ENCODE assay signal across 8 cellular contexts in the genomic region with DNA sequence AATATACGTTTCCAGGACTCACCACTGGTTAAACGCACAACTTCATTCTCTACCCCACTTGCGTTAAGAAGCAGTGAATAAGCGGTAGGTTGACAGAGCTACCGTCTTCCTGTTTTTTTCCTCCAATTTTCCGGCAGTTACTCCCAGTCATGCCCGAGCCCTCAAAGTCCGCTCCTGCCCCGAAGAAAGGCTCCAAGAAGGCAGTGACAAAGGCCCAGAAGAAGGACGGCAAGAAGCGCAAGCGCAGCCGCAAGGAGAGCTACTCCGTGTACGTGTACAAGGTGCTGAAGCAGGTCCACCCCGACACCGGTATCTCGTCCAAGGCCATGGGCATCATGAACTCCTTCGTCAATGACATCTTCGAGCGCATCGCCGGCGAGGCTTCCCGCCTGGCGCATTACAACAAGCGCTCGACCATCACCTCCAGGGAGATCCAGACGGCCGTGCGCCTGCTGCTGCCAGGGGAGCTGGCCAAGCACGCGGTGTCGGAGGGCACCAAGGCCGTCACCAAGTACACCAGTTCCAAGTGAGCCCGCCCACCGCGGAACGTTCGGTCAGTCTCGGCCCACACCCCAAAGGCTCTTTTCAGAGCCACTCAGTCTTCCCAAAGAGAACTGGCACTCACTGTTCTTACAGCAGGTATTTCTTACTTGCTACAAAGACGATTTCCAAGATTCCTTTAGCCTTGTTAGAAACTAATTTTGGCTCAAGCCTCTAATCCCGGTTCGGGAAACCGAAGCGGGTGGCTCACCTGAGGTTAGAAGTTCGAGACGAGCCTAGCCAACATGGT.
DNase-seq lines count a peak whose midpoint lies in the region; ATAC-seq and TF ChIP-seq lines count a peak whose summit lies in the region.
"Not testable (repeated sequence)": the region's sequence is repeated elsewhere in the genome, so short reads cannot be mapped to it uniquely, and the experiment has no call there.

No MANE protein-coding gene starts in this region.

- H2AFZ ChIP-seq in SU-DHL-6 (ENCODE audit: low read depth, low read length, severe bottlenecking): not testable (repeated sequence)

- H4K20me1 ChIP-seq in SU-DHL-6 (ENCODE audit: low read depth, low read length): not testable (repeated sequence)

- H3K4me3 ChIP-seq in CD4-positive, alpha-beta memory T cell (ENCODE audit: low read length in 2 of 2): peak overlapping the region; percentile 19 to 67
- peak overlapping the region; percentile 80 for H3K4me3 ChIP-seq in LNCaP clone FGC (ENCODE audit: low read depth, low read length)
- peak overlapping the region; percentile 74 for H3K4me3 ChIP-seq in SU-DHL-6 (ENCODE audit: insufficient read depth, low read length, poor library complexity, severe bottlenecking)
- peak overlapping the region; percentile 67 for H3K4me3 ChIP-seq in fibroblast of pulmonary artery (replicated peaks; ENCODE audit: low read depth, low read length)

- peaks cover 6 to 20% (median 12%) of the 10 kb centered on the region in 4 donors for H3K4me1 Mint-ChIP-seq in CD4-positive, alpha-beta memory T cell
- peaks cover 24% of the 10 kb centered on the region for H3K4me1 Mint-ChIP-seq in activated naive CD8-positive, alpha-beta T cell treated with anti-CD3 and anti-CD28 coated beads for 36 hours

- not testable (repeated sequence) for H3K9me2 ChIP-seq in SU-DHL-6 (replicated peaks; ENCODE audit: insufficient read depth, low read length)

- peak overlapping the region; percentile 93 for H3K27ac ChIP-seq in CD4-positive, alpha-beta memory T cell (ENCODE audit: low read depth, low read length)
- peak overlapping the region; percentile 96 for H3K27ac ChIP-seq in SU-DHL-6 (ENCODE audit: low read depth, low read length)

- H3K27me3 ChIP-seq in CD4-positive, alpha-beta memory T cell (ENCODE audit: insufficient read depth, low read length); SU-DHL-6 (ENCODE audit: low read length): not testable (repeated sequence)

- H3K4me2 ChIP-seq in SU-DHL-6 (ENCODE audit: low read depth, low read length, poor library complexity, severe bottlenecking): peak overlapping the region; percentile 83

- TF ChIP-seq CTCF in LNCaP clone FGC (IDR thresholded peaks at IDR 0.05; ENCODE audit: control insufficient read depth, extremely low read depth, insufficient read depth); SU-DHL-6 (IDR thresholded peaks at IDR 0.05; ENCODE audit: insufficient read depth, low read length, poor library complexity, severe bottlenecking); fibroblast of pulmonary artery (IDR thresholded peaks at IDR 0.05; ENCODE audit: low read length, missing control alignments): not testable (repeated sequence)

- H3K27me3 Mint-ChIP-seq in CD4-positive, alpha-beta memory T cell; activated naive CD8-positive, alpha-beta T cell treated with anti-CD3 and anti-CD28 coated beads for 36 hours: not testable (repeated sequence)

- peaks cover 30% of the 10 kb centered on the region for H3K4me1 ChIP-seq in CD4-positive, alpha-beta memory T cell (ENCODE audit: insufficient read depth, low read length)

- not testable (repeated sequence) for H3K4me3 Mint-ChIP-seq in CD4-positive, alpha-beta memory T cell; activated naive CD8-positive, alpha-beta T cell treated with anti-CD3 and anti-CD28 coated beads for 36 hours

- CTCF ChIA-PET in CD4-positive, alpha-beta memory T cell (lab: Charles Lee; ENCODE audit: partially characterized antibody): interaction anchor here (1.3 to 7.7 kb wide), 15 partner anchors 16 to 1846 kb away, joined by 3 to 173 read pairs (median 8); a partner anchor contains a TSS

- H3K9me3 Mint-ChIP-seq in CD4-positive, alpha-beta memory T cell; activated naive CD8-positive, alpha-beta T cell treated with anti-CD3 and anti-CD28 coated beads for 36 hours: not testable (repeated sequence)

- not testable (repeated sequence) for H3K36me3 ChIP-seq in CD4-positive, alpha-beta memory T cell (ENCODE audit: insufficient read depth, low read length); SU-DHL-6 (ENCODE audit: low read length)

- intact Hi-C loops in CD4-positive, alpha-beta memory T cell (cut with micrococcal nuclease): loop anchor here (1.0 to 10.0 kb wide), 7 partner anchors 27 to 1814 kb away; a partner anchor contains a TSS

- POLR2A ChIA-PET in CD4-positive, alpha-beta memory T cell (lab: Charles Lee; ENCODE audit: partially characterized antibody): interaction anchor here (0.7 to 11.9 kb wide), 61 partner anchors 8 to 1821 kb away, joined by 3 to 1261 read pairs (median 8); a partner anchor contains a TSS

- peaks cover 54% of the 10 kb centered on the region for H3F3A ChIP-seq in SU-DHL-6 (ENCODE audit: insufficient read depth)

- not testable (repeated sequence) for H3K36me3 Mint-ChIP-seq in CD4-positive, alpha-beta memory T cell; activated naive CD8-positive, alpha-beta T cell treated with anti-CD3 and anti-CD28 coated beads for 36 hours

- peak; percentile 1 for ATAC-seq in GM21825 (IDR thresholded peaks at IDR 0.05; ENCODE audit: unreplicated experiment)

- peak in 2 of 5 donors; percentile 77 to 91 for DNase-seq in CD4-positive, alpha-beta memory T cell
- DNase-seq in LNCaP clone FGC (ENCODE audit: low read depth): not testable (repeated sequence)
- DNase-seq in activated naive CD8-positive, alpha-beta T cell treated with anti-CD3 and anti-CD28 coated beads for 36 hours: peak; percentile 59
- DNase-seq in fibroblast of pulmonary artery (ENCODE audit: low read depth): peak; percentile 48
- peak; percentile 62 for DNase-seq in mucosa of gallbladder (ENCODE audit: low spot score)
- DNase-seq in stimulated activated CD4-positive, alpha-beta T cell treated with anti-CD3 and anti-CD28 coated beads, Interleukin-4, amount 100 ng/mL, for 4 hours: peak; percentile 32 to 36

- peaks cover 41% of the 10 kb centered on the region for H3K79me2 ChIP-seq in SU-DHL-6 (ENCODE audit: insufficient read depth, low read length)

- H3K9me3 ChIP-seq in CD4-positive, alpha-beta memory T cell (ENCODE audit: control insufficient read depth in 1 of 2, low read length in 2 of 2); SU-DHL-6 (ENCODE audit: insufficient read depth, low read length): not testable (repeated sequence)

- peak overlapping the region; percentile 91 for H3K9ac ChIP-seq in SU-DHL-6 (ENCODE audit: low read length)

- H3K27ac Mint-ChIP-seq in CD4-positive, alpha-beta memory T cell; activated naive CD8-positive, alpha-beta T cell treated with anti-CD3 and anti-CD28 coated beads for 36 hours: not testable (repeated sequence)
